In the genomic region with DNA sequence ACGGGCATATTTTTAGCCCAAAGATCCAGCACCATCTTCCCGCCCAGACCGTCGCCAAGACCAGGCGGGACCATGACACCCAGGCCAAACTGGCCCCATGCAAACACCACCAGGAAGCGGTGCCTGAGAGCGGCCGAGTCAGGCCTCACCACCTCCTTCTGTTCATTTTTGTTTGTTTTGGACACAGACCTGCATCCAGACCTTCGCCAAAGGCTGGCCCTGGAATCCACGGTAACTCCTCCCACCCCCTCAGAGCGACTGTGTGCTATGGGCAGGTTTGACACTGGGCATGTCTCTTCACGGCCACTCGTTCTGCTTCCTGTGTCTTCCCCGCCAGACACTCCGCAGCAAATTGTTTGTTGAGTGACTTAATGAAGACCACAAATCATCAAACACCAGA, we compare ENCODE assay signal across 1 cellular context.
TF ChIP-seq lines count a peak whose summit lies in the region.

No MANE protein-coding gene starts in this region.

TF ChIP-seq in SK-N-SH, 30 proteins besides CTCF, POLR2A, EP300 and RAD21 (continued from another document):
- TF ChIP-seq, protein P1, sequence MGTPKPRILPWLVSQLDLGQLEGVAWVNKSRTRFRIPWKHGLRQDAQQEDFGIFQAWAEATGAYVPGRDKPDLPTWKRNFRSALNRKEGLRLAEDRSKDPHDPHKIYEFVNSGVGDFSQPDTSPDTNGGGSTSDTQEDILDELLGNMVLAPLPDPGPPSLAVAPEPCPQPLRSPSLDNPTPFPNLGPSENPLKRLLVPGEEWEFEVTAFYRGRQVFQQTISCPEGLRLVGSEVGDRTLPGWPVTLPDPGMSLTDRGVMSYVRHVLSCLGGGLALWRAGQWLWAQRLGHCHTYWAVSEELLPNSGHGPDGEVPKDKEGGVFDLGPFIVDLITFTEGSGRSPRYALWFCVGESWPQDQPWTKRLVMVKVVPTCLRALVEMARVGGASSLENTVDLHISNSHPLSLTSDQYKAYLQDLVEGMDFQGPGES (IDR thresholded peaks at IDR 0.05; ENCODE audit: low read depth, low read length) = no peak
- TF ChIP-seq EZH2phosphoT487 (IDR thresholded peaks at IDR 0.05; ENCODE audit: borderline replicate concordance, low read depth) = no peak
- no peak for TF ChIP-seq GATA2 (CRISPR knock-in tag; IDR thresholded peaks at IDR 0.05)
- no peak for TF ChIP-seq RCOR1 (IDR thresholded peaks at IDR 0.05; ENCODE audit: low read length)
- TF ChIP-seq RXRA (IDR thresholded peaks at IDR 0.05; ENCODE audit: borderline replicate concordance, low read depth) = no peak
- TF ChIP-seq MXI1 (IDR thresholded peaks at IDR 0.05; ENCODE audit: low read depth, low read length) = no peak
- no peak for TF ChIP-seq TCF12 (IDR thresholded peaks at IDR 0.05)
- TF ChIP-seq YY1 (IDR thresholded peaks at IDR 0.05; ENCODE audit: low read depth) = no peak
- TF ChIP-seq TEAD4 (IDR thresholded peaks at IDR 0.05; ENCODE audit: borderline replicate concordance, insufficient read depth) = no peak
